In the genomic region with DNA sequence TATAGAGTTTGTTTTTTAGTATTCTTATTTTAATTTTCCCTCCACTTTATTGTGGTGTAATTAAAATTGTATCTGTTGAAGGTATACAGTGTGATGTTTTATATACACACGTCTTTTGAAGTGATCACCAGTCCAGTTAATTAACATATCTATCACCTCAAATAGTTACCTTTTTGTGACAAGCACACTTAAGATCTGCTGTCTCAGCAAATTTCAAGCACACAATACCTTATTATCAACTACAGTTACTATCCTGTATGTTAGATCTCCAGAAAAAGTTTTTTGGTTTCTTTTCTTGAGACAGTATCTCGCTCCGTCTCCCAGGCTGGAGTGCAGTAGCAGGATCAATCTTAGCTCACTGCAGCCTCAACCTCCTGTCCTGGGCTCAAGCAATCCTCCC, we compare ENCODE assay signal across 35 cellular contexts.
"Had no signal": no experiment of that assay in that cellular context is flagged by ENCODE, and none has a peak within 500 bp of the region (broad histone marks: within the 10 kb centered on the region; RNA-seq: fewer than 3 reads in every experiment).

No MANE protein-coding gene starts in this region.

- DNase-seq: activated B cell treated with CpG ODN at 0.5 μM for 24 hours; activated CD4-positive, alpha-beta memory T cell treated with anti-CD3 and anti-CD28 coated beads for 36 hours; activated CD4-positive, alpha-beta T cell treated with anti-CD3 and anti-CD28 coated beads for 4 hours; activated CD4-positive, alpha-beta T cell treated with anti-CD3 and anti-CD28 coated beads, Interleukin-2, amount 50 U/mL, for 1 hour; activated CD4-positive, CD25-positive, alpha-beta regulatory T cell treated with anti-CD3 and anti-CD28 coated beads, Interleukin-2, amount 50 U/mL, for 72 hours; activated CD8-positive, alpha-beta memory T cell treated with anti-CD3 and anti-CD28 coated beads, Interleukin-2, amount 50 U/mL, for 4 hours; activated gamma-delta T cell treated with Interleukin-2 at 50 U/mL for 16 hours; activated naive CD4-positive, alpha-beta T cell treated with anti-CD3 and anti-CD28 coated beads for 36 hours; activated T-cell treated with anti-CD3 and anti-CD28 coated beads for 4 hours; activated T-cell treated with anti-CD3 and anti-CD28 coated beads, Interleukin-2, amount 50 U/mL, for 4 hours; body of pancreas; MM.1S; MV-4-11; NCI-H1092; NCI-H1436 treated with DMSO at 0.1 percent for 48 hours; NCI-H1694 treated with DMSO at 0.1 percent for 48 hours; NCI-H2029; NCI-H2107; NCI-H2171; NCI-H510A; NCI-H526; NCI-H748 treated with DMSO at 0.1 percent for 48 hours; NK-92 treated with Interleukin-12 subunit alpha and Interleukin-12 subunit beta, amount 100 ng/mL, for 24 hours; PC-3; RPMI8226; SW 1271; T-helper 1 cell; T-helper 2 cell; T-helper 9 cell had no signal

- H3K36me3 ChIP-seq: breast epithelium had no signal

- H3K27ac ChIP-seq: adrenal gland, body of pancreas, breast epithelium, Peyer's patch, VCaP had no signal

- H3K4me3 ChIP-seq: adrenal gland, body of pancreas, breast epithelium, Peyer's patch had no signal

- ATAC-seq: activated naive CD4-positive, alpha-beta T cell treated with anti-CD3 and anti-CD28 coated beads, Interleukin-2, amount 50 U/mL, for 72 hours; activated T-cell treated with anti-CD3 and anti-CD28 coated beads, Interleukin-2, amount 50 U/mL, for 4 hours; body of pancreas; PC-3 had no signal

- FAIRE-seq: astrocyte had no signal

- H3K27me3 ChIP-seq: adrenal gland, body of pancreas, breast epithelium, Peyer's patch had no signal

- H3K9me3 ChIP-seq: adrenal gland, body of pancreas, breast epithelium, Peyer's patch had no signal

- H3K4me1 ChIP-seq: body of pancreas, breast epithelium, Peyer's patch had no signal
